Comparison of ENCODE assay signal across 26 cellular contexts in the genomic region with DNA sequence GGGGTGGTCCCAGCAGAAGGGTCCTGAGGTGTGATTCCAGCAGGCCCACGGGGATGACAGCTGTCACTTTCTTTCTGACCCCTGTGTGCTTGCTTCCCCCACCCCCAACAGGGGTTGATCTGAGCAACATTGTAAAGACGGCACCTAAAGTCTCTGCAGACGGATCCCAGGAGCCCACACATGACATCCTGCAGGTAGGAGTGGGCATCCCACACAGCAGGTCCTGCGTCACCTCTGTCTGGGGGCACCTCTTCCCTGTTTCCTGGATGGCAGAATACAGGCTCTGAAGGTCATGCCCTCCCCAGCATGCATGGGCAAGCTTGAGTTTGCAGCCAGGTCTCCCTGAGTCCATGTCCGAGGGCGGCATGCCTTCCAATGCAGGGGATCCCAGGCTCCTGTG.
"Had no signal": no experiment of that assay in that cellular context is flagged by ENCODE, and none has a peak within 500 bp of the region (broad histone marks: within the 10 kb centered on the region; RNA-seq: fewer than 3 reads in every experiment).

No MANE protein-coding gene starts in this region.

- FAIRE-seq: pancreas had no signal

- H3K27ac ChIP-seq: neural progenitor cell, neutrophil, pancreas, prostate gland, right lobe of liver, sigmoid colon, spleen, suprapubic skin, testis, tibial artery, transverse colon, upper lobe of right lung, uterus had no signal

- H3K27me3 ChIP-seq: neural progenitor cell, neutrophil, pancreas, right lobe of liver, sigmoid colon, spleen, suprapubic skin, testis, tibial artery, transverse colon, upper lobe of right lung, uterus had no signal

- ATAC-seq: naive thymus-derived CD4-positive, alpha-beta T cell; pancreas; right cardiac atrium; right lobe of liver; stimulated activated memory B cell treated with anti-CD40 and anti-IgM and Interleukin-4, amounts not matched to agents 10 μg/mL and 1 μg/mL and 100 μg/mL, for 72 hours; stimulated activated naive CD8-positive, alpha-beta T cell treated with anti-CD3 and anti-CD28 coated beads, Interleukin-15, amount 100 ng/mL, for 72 hours; stimulated activated naive CD8-positive, alpha-beta T cell treated with anti-CD3 and anti-CD28 coated beads, Interleukin-15, Interleukin-2, amounts not matched to agents 100 U/mL and 50 U/mL, for 24 hours; upper lobe of right lung had no signal

- DNase-seq: naive thymus-derived CD4-positive, alpha-beta T cell; right lobe of liver; sigmoid colon; spleen; stimulated activated CD4-positive, alpha-beta T cell treated with anti-CD3 and anti-CD28 coated beads, Interleukin-12 subunit alpha, Interleukin-12 subunit beta, amount 100 ng/mL, for 4 hours; stimulated activated CD4-positive, alpha-beta T cell treated with anti-CD3 and anti-CD28 coated beads, Interleukin-1b, Interleukin-23, amount 100 ng/mL, for 48 hours; stimulated activated CD4-positive, alpha-beta T cell treated with anti-CD3 and anti-CD28 coated beads, Interleukin-4, amount 100 ng/mL, for 1 hour; stimulated activated CD4-positive, alpha-beta T cell treated with anti-CD3 and anti-CD28 coated beads, Interleukin-4, amount 100 ng/mL, for 4 hours; stimulated activated CD8-positive, alpha-beta memory T cell treated with anti-CD3 and anti-CD28 coated beads, Interleukin-4, amount 100 ng/mL, for 48 hours; stimulated activated naive CD4-positive, alpha-beta T cell; stimulated activated naive CD8-positive, alpha-beta T cell treated with anti-CD3 and anti-CD28 coated beads, Interleukin-15, amount 100 ng/mL, for 72 hours; stimulated activated naive CD8-positive, alpha-beta T cell treated with anti-CD3 and anti-CD28 coated beads, Interleukin-15, Interleukin-2, amounts not matched to agents 100 U/mL and 50 U/mL, for 24 hours; substantia nigra; testis; tibial artery; transverse colon; upper lobe of right lung; uterus had no signal

- H3K9me3 ChIP-seq: neutrophil, pancreas, prostate gland, right lobe of liver, sigmoid colon, spleen, suprapubic skin, testis, tibial artery, transverse colon, upper lobe of right lung, uterus had no signal

- H2AFZ ChIP-seq: neural progenitor cell had no signal

- H3K4me3 ChIP-seq: neural progenitor cell, pancreas, prostate gland, right lobe of liver, sigmoid colon, smooth muscle cell, spleen, suprapubic skin, testis, tibial artery, transverse colon, upper lobe of right lung, uterus had no signal

- H3K4me1 ChIP-seq: neural progenitor cell, prostate gland, testis, uterus had no signal

- H3K4me2 ChIP-seq: neural progenitor cell, smooth muscle cell had no signal

- H3K9ac ChIP-seq: neural progenitor cell had no signal

- H3K36me3 ChIP-seq: neural progenitor cell, pancreas, prostate gland, uterus had no signal
